In genomic region chr1:21933397-21934248, GRCh38 we compare ENCODE assay signal across 8 cellular contexts. TPM values are rescaled to one million over a fixed set of nuclear protein-coding genes. Genes with fewer than 3 reads are reported as not detected.
DNase-seq lines count a peak whose midpoint lies in the region; ATAC-seq, FAIRE-seq and TF ChIP-seq lines count a peak whose summit lies in the region.

No MANE protein-coding gene starts in this region.

- H3K4me1 ChIP-seq in iPS-20b (ENCODE audit: insufficient read depth, low read length) (peaks cover 29% of the 10 kb centered on the region), stomach smooth muscle (ENCODE audit: control insufficient read depth, insufficient read depth, low read length) (peaks cover 74% of the 10 kb centered on the region)

- intact Hi-C loops in head of caudate nucleus (cut with DNase I), result no loop called here

- H3K27me3 ChIP-seq in iPS-20b (ENCODE audit: insufficient read depth, low read length) (no peaks in the 10 kb centered on the region), stomach smooth muscle (ENCODE audit: control insufficient read depth in 1 of 2, insufficient read depth in 2 of 2, low read length in 2 of 2) (no peaks in the 10 kb centered on the region)

- no peak for ATAC-seq in GM18907 (IDR thresholded peaks at IDR 0.05; ENCODE audit: unreplicated experiment)

- H3K27ac ChIP-seq in iPS-20b (ENCODE audit: low read length) (peak overlapping the region; percentile 49), stomach smooth muscle (ENCODE audit: low read length) (peak overlapping the region; percentile 95)

- no peak for TF ChIP-seq CTCF in WI38 (IDR thresholded peaks at IDR 0.05; ENCODE audit: low read depth, low read length)

- no peaks in the 10 kb centered on the region for H3K36me3 ChIP-seq in iPS-20b (ENCODE audit: insufficient read depth, low read depth, low read length)
- H3K36me3 ChIP-seq in stomach smooth muscle (ENCODE audit: control insufficient read depth in 2 of 2, insufficient read depth in 2 of 2, low read length in 2 of 2), result peaks cover 0 to 2% of the 10 kb centered on the region in 2 donors

- 0 out of 2 replicates have a peak overlapping the region, but pooled peaks have one; percentile 12 for H3K4me3 ChIP-seq in WI38 (ENCODE audit: low read depth, low read length)
- peak overlapping the region; percentile 21; the same call in 1 of the 2 replicates for H3K4me3 ChIP-seq in iPS-20b (ENCODE audit: low read length)
- peak overlapping the region; percentile 56 to 79 for H3K4me3 ChIP-seq in stomach smooth muscle (ENCODE audit: low read length in 2 of 2)

- H3K9ac ChIP-seq in iPS-20b (ENCODE audit: low read depth, low read length) (peak overlapping the region; percentile 56; the same call in 1 of the 2 replicates), stomach smooth muscle (ENCODE audit: low read length in 2 of 2) (peak overlapping the region; percentile 78 to 83)

- TF ChIP-seq POLR2A in GM12891 (IDR thresholded peaks at IDR 0.05; ENCODE audit: low read depth, low read length), result no peak

- no peak for FAIRE-seq in GM12891 (lab: Jason Lieb, UNC)

- DNase-seq in Kasumi-1 (lab: John Stamatoyannopoulos, UW) (peak; percentile 45 to 50), GM12891 (ENCODE audit: insufficient read length, low spot score) (no peak), NOMO-1 treated with DMSO at 0.1 percent for 48 hours (lab: John Stamatoyannopoulos, UW; ENCODE audit: unreplicated experiment) (no peak), head of caudate nucleus (no peak)

- H3K9me3 ChIP-seq in iPS-20b (ENCODE audit: insufficient read depth, low read depth, low read length) (no peaks in the 10 kb centered on the region), stomach smooth muscle (ENCODE audit: control insufficient read depth in 2 of 2, low read length in 2 of 2) (no peaks in the 10 kb centered on the region)

TF ChIP-seq in GM12891, 5 proteins besides CTCF, POLR2A, EP300 and RAD21:
- TF ChIP-seq TAF1 (IDR thresholded peaks at IDR 0.05; ENCODE audit: low read depth, low read length), result no peak
- no peak for TF ChIP-seq SPI1 (IDR thresholded peaks at IDR 0.05; ENCODE audit: low read depth, low read length)
- no peak for TF ChIP-seq PAX5 (IDR thresholded peaks at IDR 0.05; ENCODE audit: insufficient read depth, low read length, severe bottlenecking)
- TF ChIP-seq POU2F2 (IDR thresholded peaks at IDR 0.05; ENCODE audit: low read depth, low read length), result no peak
- no peak for TF ChIP-seq POLR2AphosphoS5 (IDR thresholded peaks at IDR 0.05; ENCODE audit: low read depth, low read length)
TF ChIP-seq in GM12891: peak in this region for 0.

RNA-seq across cellular contexts. Expression of gene HSPG2, which starts 3.5 kb away (rescaled TPM):
- 5.2 TPM for polyA plus RNA-seq in GM12891 (2012; ENCODE audit: low read depth, missing spikeins)

RNA-seq across cellular contexts. Expression of gene CELA3B, which starts 43.2 kb away (rescaled TPM):
- not detected for polyA plus RNA-seq in GM12891 (2012; ENCODE audit: low read depth, missing spikeins)

Comparison
In these comparisons a context has a peak if more than half of its experiments do, and no peak if none do; other contexts are left out.
1. DNase-seq: peak in Kasumi-1 (2 of 2); none in GM12891 (single experiment), NOMO-1 treated with DMSO at 0.1 percent for 48 hours (single experiment) and head of caudate nucleus (0 of 42).
2. H3K4me3 ChIP-seq: peak in every context shown above with its lines; median percentile 68 in stomach smooth muscle; 21 in iPS-20b; 12 in WI38.